9 cellular contexts compared by ENCODE assay signal in genomic region chr14:91870001-91870400, GRCh38. TPM values are rescaled to one million over a fixed set of nuclear protein-coding genes. Genes with fewer than 3 reads are reported as not detected.
DNase-seq lines count a peak whose midpoint lies in the region; ATAC-seq and TF ChIP-seq lines count a peak whose summit lies in the region.
"Had no signal": no experiment of that assay in that cellular context is flagged by ENCODE, and none has a peak within 500 bp of the region (broad histone marks: within the 10 kb centered on the region; RNA-seq: fewer than 3 reads in every experiment).

No MANE protein-coding gene starts in this region.

- H3K27ac Mint-ChIP-seq in activated CD8-positive, alpha-beta T cell treated with anti-CD3 and anti-CD28 coated beads for 36 hours = peak overlapping the region; percentile 91

- intact Hi-C loops in activated CD8-positive, alpha-beta T cell treated with anti-CD3 and anti-CD28 coated beads for 36 hours (cut with micrococcal nuclease) = loop anchor here (5.0 kb wide), 1 partner anchor 33 kb away; no protein-coding TSS in a partner anchor

- peak overlapping the region; percentile 68 for H3K4me3 Mint-ChIP-seq in activated CD8-positive, alpha-beta T cell treated with anti-CD3 and anti-CD28 coated beads for 36 hours

- DNase-seq in HT-29 (ENCODE audit: low spot score) = peak; percentile 12
- DNase-seq in activated CD8-positive, alpha-beta T cell treated with anti-CD3 and anti-CD28 coated beads for 36 hours = peak; percentile 72
- peak; percentile 68 for DNase-seq in epithelial cell of esophagus (ENCODE audit: low read depth)
- DNase-seq in stimulated activated CD8-positive, alpha-beta memory T cell treated with anti-CD3 and anti-CD28 coated beads, Interleukin-12 subunit alpha, Interleukin-12 subunit beta, amount 100 ng/mL, for 1 hour (ENCODE audit: low read depth) = peak; percentile 38
- DNase-seq in DMS114 treated with DMSO at 0.1 percent for 48 hours (lab: John Stamatoyannopoulos, UW; ENCODE audit: unreplicated experiment) = no peak
- DNase-seq in LoVo (ENCODE audit: low spot score) = no peak
- no peak for DNase-seq in superior temporal gyrus (ENCODE audit: extremely low spot score)
- DNase-seq: NCI-H146 had no signal

- ATAC-seq in activated CD8-positive, alpha-beta T cell treated with anti-CD3 and anti-CD28 coated beads for 36 hours = peak; percentile 47
- ATAC-seq in GM21717 (IDR thresholded peaks at IDR 0.05; ENCODE audit: unreplicated experiment) = no peak

- peaks cover 95% of the 10 kb centered on the region for H3K4me1 Mint-ChIP-seq in activated CD8-positive, alpha-beta T cell treated with anti-CD3 and anti-CD28 coated beads for 36 hours (ENCODE audit: low read depth)

- H3K27me3 Mint-ChIP-seq in activated CD8-positive, alpha-beta T cell treated with anti-CD3 and anti-CD28 coated beads for 36 hours = no peaks in the 10 kb centered on the region

- CTCF ChIA-PET in activated CD8-positive, alpha-beta T cell treated with anti-CD3 and anti-CD28 coated beads for 36 hours (lab: Charles Lee) = interaction anchor here (0.9 to 1.2 kb wide), 2 partner anchors 9 to 12 kb away, joined by 4 read pairs; no protein-coding TSS in a partner anchor

- TF ChIP-seq CTCF in activated CD8-positive, alpha-beta T cell treated with anti-CD3 and anti-CD28 coated beads for 36 hours (IDR thresholded peaks at IDR 0.05) = no peak
- no peak for TF ChIP-seq CTCF in epithelial cell of esophagus (IDR thresholded peaks at IDR 0.05; ENCODE audit: insufficient read depth, low read depth, low read length, missing control alignments)

- no peak overlapping the region for H3K4me3 ChIP-seq in epithelial cell of esophagus (ENCODE audit: low read length)

- H3K9me3 Mint-ChIP-seq in activated CD8-positive, alpha-beta T cell treated with anti-CD3 and anti-CD28 coated beads for 36 hours = no peaks in the 10 kb centered on the region

- H3K36me3 Mint-ChIP-seq in activated CD8-positive, alpha-beta T cell treated with anti-CD3 and anti-CD28 coated beads for 36 hours (ENCODE audit: low read depth) = no peaks in the 10 kb centered on the region

- POLR2A ChIA-PET in activated CD8-positive, alpha-beta T cell treated with anti-CD3 and anti-CD28 coated beads for 36 hours (lab: Charles Lee) = interaction anchor here (1.5 kb wide), 1 partner anchor 11 kb away, joined by 6 read pairs; no protein-coding TSS in a partner anchor

RNA-seq across cellular contexts. Expression of gene TC2N, which starts 2.7 kb away (rescaled TPM):
- 13.9 and 14.2 TPM in 2 replicates for total RNA-seq in HT-29 (2014; rRNA removed; shearing (Covaris generic))
- total RNA-seq in activated CD8-positive, alpha-beta T cell treated with anti-CD3 and anti-CD28 coated beads for 36 hours = 10 to 100 TPM; 28.5 to 32.5 TPM

Comparison
In these comparisons a context has a peak if more than half of its experiments do, and no peak if none do; other contexts are left out.
1. DNase-seq: peak in HT-29 (single experiment), activated CD8-positive, alpha-beta T cell treated with anti-CD3 and anti-CD28 coated beads for 36 hours (single experiment), epithelial cell of esophagus (single experiment) and stimulated activated CD8-positive, alpha-beta memory T cell treated with anti-CD3 and anti-CD28 coated beads, Interleukin-12 subunit alpha, Interleukin-12 subunit beta, amount 100 ng/mL, for 1 hour (single experiment); none in DMS114 treated with DMSO at 0.1 percent for 48 hours (single experiment), LoVo (single experiment) and superior temporal gyrus (single experiment).